ENCODE assay signal across 8 cellular contexts in the genomic region with DNA sequence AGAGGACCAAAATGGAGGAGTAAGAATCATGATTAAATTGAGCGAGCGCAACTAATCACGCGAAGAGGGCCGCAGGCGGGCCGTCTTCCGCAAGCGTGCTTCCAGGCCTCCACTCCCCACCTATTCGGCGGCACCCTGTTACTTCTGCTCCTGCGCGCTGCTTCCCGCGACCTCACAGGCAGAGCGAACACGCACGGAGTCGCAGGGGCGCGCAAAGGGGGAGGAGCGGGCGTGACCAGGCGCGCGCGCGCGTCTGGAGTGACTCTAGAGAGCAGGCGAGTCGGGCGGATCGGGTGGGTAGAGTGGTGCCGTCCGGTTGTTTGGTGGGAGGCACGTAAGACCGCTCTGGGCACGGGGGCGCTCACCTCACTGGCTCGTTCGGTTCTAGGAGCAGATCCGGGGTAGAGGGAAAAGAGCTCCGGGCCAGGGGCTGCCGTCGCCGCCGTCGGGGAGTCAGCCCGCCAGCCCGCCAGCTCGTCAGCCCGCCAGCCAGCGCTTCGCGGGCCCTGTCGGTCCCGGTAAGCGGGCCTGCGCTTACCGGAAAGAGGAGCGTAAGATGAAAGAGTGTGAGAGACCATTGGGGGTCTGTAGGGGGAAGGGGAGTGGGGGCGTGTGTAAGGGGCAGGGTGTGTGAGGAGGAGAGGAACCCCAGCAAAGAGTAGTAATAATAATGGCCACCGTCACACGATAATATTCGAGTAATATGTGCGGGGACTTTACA. TPM values are rescaled to one million over a fixed set of nuclear protein-coding genes. Genes with fewer than 3 reads are reported as not detected.
DNase-seq lines count a peak whose midpoint lies in the region; ATAC-seq and TF ChIP-seq lines count a peak whose summit lies in the region.

A gene (plus strand): TSS at position 377 of the 721 bp plus-strand sequence. CDS start 4,652 bp downstream, outside the sequence.

- peak within 1 kb of the TSS; percentile 93 for H3K4me2 ChIP-seq in PC-9

- no peak for TF ChIP-seq CTCF in PC-9 (conservative IDR thresholded peaks at IDR 0.05)
- TF ChIP-seq CTCF in epithelial cell of proximal tubule (conservative IDR thresholded peaks at IDR 0.05; ENCODE audit: low read depth, low read length) = no peak

- H3K36me3 ChIP-seq in PC-9 (ENCODE audit: low read depth) = peaks cover 9% of the 10 kb centered on the region
- no peaks in the 10 kb centered on the region for H3K36me3 ChIP-seq in mucosa of stomach (ENCODE audit: control insufficient read depth, insufficient read depth, low read length)

- POLR2A ChIA-PET in PC-9 (lab: Charles Lee; ENCODE audit: unreplicated experiment) = interaction anchor here (0.6 to 2.1 kb wide), 5 partner anchors 29 to 251 kb away, joined by 3 to 16 read pairs (median 3); no protein-coding TSS in a partner anchor

- BruUV-seq in PC-9 (replicated peaks; lab: Mats Ljungman, UMichigan) = no TSS peak

- H3K9me2 ChIP-seq in PC-9 (ENCODE audit: insufficient read depth) = no peaks in the 10 kb centered on the region

- ATAC-seq in GM21619 (IDR thresholded peaks at IDR 0.05; ENCODE audit: unreplicated experiment) = peak; percentile 68

- H3K27me3 ChIP-seq in PC-9 (ENCODE audit: insufficient read depth, low read depth) (no peaks in the 10 kb centered on the region), mucosa of stomach (ENCODE audit: control insufficient read depth, insufficient read depth, low read length) (no peaks in the 10 kb centered on the region)

- peaks cover 32% of the 10 kb centered on the region for H3F3A ChIP-seq in PC-9 (ENCODE audit: insufficient read depth, low read depth)

- no peaks in the 10 kb centered on the region for H3K9me3 ChIP-seq in PC-9 (ENCODE audit: insufficient read depth, low read depth)
- H3K9me3 ChIP-seq in mucosa of stomach (ENCODE audit: control insufficient read depth, low read length) = no peaks in the 10 kb centered on the region

- peaks cover 50% of the 10 kb centered on the region for H3K79me2 ChIP-seq in PC-9 (ENCODE audit: low read depth)

- H3K4me1 ChIP-seq in PC-9 (replicated peaks; ENCODE audit: insufficient read depth) (peaks cover 24% of the 10 kb centered on the region), mucosa of stomach (ENCODE audit: control insufficient read depth, insufficient read depth, low read length) (peaks cover 20% of the 10 kb centered on the region)

- H3K9ac ChIP-seq in mucosa of stomach (ENCODE audit: low read length) = peak within 1 kb of the TSS; percentile 91

- H2AFZ ChIP-seq in PC-9 = peak within 1 kb of the TSS; percentile 96

- H3K27ac ChIP-seq in PC-9 = peak within 1 kb of the TSS; percentile 84

- CTCF ChIA-PET in PC-9 (lab: Charles Lee) = interaction anchor here (0.6 kb wide), 1 partner anchor 47 kb away, joined by 3 read pairs; no protein-coding TSS in a partner anchor

- peaks cover 25% of the 10 kb centered on the region; the same call in 1 of the 2 replicates for H4K20me1 ChIP-seq in PC-9 (ENCODE audit: insufficient read depth)

- DNase-seq in DMS153 (lab: John Stamatoyannopoulos, UW) (peak; percentile 80), PC-9 (peak; percentile 86 to 99), epithelial cell of proximal tubule (ENCODE audit: low read depth) (peak; percentile 53)
- DNase-seq in Jurkat, Clone E6-1 (ENCODE audit: low read depth, low spot score) = peak; percentile 97
- peak; percentile 98 for DNase-seq in activated T-cell treated with anti-CD3 and anti-CD28 coated beads, Interleukin-2, amount 50 U/mL, for 1 hour
- peak; percentile 95 to 96 for DNase-seq in stimulated activated CD8-positive, alpha-beta memory T cell treated with anti-CD3 and anti-CD28 coated beads, Interleukin-7, amount 100 ng/mL, for 1 hour (ENCODE audit: low read depth in 2 of 2)

- peak within 1 kb of the TSS; percentile 96 for H3K4me3 ChIP-seq in Jurkat, Clone E6-1 (ENCODE audit: low read length)
- H3K4me3 ChIP-seq in PC-9 (peak within 1 kb of the TSS; percentile 88), epithelial cell of proximal tubule (ENCODE audit: low read depth, low read length) (peak within 1 kb of the TSS; percentile 76), mucosa of stomach (ENCODE audit: low read length) (peak within 1 kb of the TSS; percentile 97)

- intact Hi-C loops in PC-9 (cut with micrococcal nuclease; ENCODE audit: unreplicated experiment) = loop anchor here (1.0 to 10.0 kb wide), 3 partner anchors 23 to 414 kb away; a partner anchor contains a TSS

RNA-seq across cellular contexts. Expression of the gene that starts here (rescaled TPM):
- polyA plus RNA-seq in Jurkat, Clone E6-1 (2012; ENCODE audit: insufficient read depth, insufficient read length) = 82.1 TPM
- total RNA-seq in PC-9 (2021) = 72.3 and 72.7 TPM in 2 replicates
- total RNA-seq in epithelial cell of proximal tubule = 59.5 and 74.7 TPM in 2 replicates

Comparison
In these comparisons a context has a peak if more than half of its experiments do, and no peak if none do; other contexts are left out.
1. Peak in every context shown above with its lines: DNase-seq, ATAC-seq, H3K4me3 ChIP-seq and H3K27ac ChIP-seq.